ENCODE assay signal across 1 cellular context in the genomic region with DNA sequence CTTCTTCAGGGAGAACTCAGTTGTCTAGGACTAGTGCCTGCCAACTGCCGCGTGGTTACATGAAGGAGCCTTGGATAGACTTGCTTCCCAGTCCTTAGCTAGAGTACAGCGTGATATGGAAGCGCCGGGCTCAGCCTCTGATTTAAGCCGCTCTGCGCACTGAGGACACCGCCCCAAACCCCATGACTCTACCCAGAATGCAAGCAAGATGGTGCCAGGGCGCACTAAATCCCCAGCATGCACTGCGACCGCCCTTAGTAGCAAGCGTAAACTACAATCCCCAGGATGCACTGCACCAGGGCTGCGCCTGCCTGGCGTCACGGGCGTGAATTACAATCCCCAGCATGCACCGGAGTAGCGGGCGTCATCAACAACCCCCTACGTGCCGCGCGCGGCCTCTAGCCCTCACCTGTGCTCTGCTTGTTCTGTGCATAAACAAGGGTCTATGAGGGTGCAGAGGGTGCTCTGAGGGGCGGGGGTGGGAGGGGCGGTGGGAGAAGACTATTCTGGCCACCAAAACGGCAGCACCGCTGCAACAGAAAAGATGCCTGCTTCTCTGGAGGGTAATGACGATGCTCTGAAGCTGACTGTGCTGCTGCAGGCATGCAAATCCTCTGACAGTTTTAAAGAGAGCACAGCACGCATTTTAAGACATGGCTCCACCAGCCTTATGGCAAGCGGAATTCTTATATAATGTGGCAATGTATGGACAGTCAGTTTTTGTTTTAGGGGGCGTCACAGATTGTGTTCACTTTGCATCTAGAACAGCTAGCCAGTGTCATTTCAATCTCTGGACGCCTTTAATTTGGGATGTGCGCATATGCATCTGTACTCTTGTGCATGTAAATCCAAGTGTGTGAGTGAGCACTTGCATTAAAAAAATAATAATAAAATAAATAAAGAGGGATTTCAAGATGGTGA.
TF ChIP-seq lines count a peak whose summit lies in the region.

No MANE protein-coding gene starts in this region.

TF ChIP-seq in IMR-90, 13 proteins besides CTCF, POLR2A, EP300 and RAD21 (continued from another document):
- TF ChIP-seq, protein P1, sequence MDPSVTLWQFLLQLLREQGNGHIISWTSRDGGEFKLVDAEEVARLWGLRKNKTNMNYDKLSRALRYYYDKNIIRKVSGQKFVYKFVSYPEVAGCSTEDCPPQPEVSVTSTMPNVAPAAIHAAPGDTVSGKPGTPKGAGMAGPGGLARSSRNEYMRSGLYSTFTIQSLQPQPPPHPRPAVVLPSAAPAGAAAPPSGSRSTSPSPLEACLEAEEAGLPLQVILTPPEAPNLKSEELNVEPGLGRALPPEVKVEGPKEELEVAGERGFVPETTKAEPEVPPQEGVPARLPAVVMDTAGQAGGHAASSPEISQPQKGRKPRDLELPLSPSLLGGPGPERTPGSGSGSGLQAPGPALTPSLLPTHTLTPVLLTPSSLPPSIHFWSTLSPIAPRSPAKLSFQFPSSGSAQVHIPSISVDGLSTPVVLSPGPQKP (IDR thresholded peaks at IDR 0.05; ENCODE audit: borderline replicate concordance, low read depth, low read length): no peak
- TF ChIP-seq RFX5 (IDR thresholded peaks at IDR 0.05; ENCODE audit: low read depth, low read length) (no peak), CEBPB (IDR thresholded peaks at IDR 0.05; ENCODE audit: low read depth, low read length) (no peak), MAFK (IDR thresholded peaks at IDR 0.05; ENCODE audit: low read depth, low read length) (no peak), BHLHE40 (IDR thresholded peaks at IDR 0.05; ENCODE audit: low read depth, low read length) (no peak)
- TF ChIP-seq, protein P2, sequence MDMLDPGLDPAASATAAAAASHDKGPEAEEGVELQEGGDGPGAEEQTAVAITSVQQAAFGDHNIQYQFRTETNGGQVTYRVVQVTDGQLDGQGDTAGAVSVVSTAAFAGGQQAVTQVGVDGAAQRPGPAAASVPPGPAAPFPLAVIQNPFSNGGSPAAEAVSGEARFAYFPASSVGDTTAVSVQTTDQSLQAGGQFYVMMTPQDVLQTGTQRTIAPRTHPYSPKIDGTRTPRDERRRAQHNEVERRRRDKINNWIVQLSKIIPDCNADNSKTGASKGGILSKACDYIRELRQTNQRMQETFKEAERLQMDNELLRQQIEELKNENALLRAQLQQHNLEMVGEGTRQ (IDR thresholded peaks at IDR 0.05; ENCODE audit: low read depth, low read length): no peak
